In the genomic region with DNA sequence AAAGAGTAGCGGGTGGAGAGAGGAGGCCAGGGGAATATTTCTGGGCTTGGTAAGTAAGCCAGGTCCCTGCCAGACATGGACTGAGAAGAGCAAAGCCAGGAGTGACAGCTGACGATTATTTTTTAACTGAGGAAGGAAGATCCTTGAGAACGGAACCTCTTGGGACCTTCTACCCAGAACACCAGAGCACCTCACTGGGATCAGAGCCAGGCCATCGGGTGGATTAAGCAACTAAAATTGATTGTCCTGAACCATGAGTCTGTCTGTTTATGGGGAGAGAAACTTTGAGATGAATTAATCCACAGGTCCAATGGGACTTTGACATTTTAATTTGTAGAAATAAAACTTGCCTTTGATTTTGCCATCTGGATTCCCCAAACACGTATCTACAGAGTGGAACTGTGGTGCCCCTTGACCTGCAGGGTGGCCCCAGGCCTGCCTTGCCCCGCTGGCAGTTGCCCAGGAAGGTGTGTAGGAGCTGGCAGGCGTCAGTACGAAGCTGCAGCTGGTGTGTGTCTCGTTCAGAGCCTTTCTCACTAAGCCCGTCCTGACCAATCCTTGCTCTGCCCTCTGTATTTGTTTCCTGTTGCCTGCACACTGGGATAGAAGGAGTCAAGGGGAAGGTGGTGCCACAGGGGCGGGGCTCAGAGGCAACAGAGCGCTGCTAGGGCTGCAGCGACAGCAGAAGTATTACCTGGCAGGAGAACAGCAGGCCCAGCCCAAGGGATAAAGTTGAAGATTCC, we compare ENCODE assay signal across 11 cellular contexts. TPM values are rescaled to one million over a fixed set of nuclear protein-coding genes. Genes with fewer than 3 reads are reported as not detected.
A peak's percentile ranks its signal among the peaks of the same experiment; 100 is the strongest.
DNase-seq lines count a peak whose midpoint lies in the region; ATAC-seq lines count a peak whose summit lies in the region.
"Had no signal": no experiment of that assay in that cellular context is flagged by ENCODE, and none has a peak within 500 bp of the region (broad histone marks: within the 10 kb centered on the region; RNA-seq: fewer than 3 reads in every experiment).

No MANE protein-coding gene starts in this region.

- peak; percentile 99 for DNase-seq in DMS153 (lab: John Stamatoyannopoulos, UW)
- peak; percentile 99 for DNase-seq in NCI-H2107 treated with DMSO at 0.1 percent for 48 hours (lab: John Stamatoyannopoulos, UW; ENCODE audit: unreplicated experiment)
- DNase-seq in cerebellar cortex (ENCODE audit: low spot score), result peak; percentile 31
- DNase-seq in mesenteric fat pad (ENCODE audit: low spot score), result peak; percentile 43
- no peak for DNase-seq in activated T-cell treated with anti-CD3 and anti-CD28 coated beads, Interleukin-2, amount 50 U/mL, for 72 hours
- DNase-seq in SIG-M5 (lab: John Stamatoyannopoulos, UW), result no peak
- DNase-seq in H4 (ENCODE audit: low spot score), result no peak
- DNase-seq: activated CD4-positive, alpha-beta memory T cell treated with anti-CD3 and anti-CD28 coated beads, Interleukin-2, amount 10 ng/mL, durations not matched to agents 7 days and 5 days; Kasumi-1; spleen had no signal

- no peak overlapping the region for H3K4me3 Mint-ChIP-seq in activated T-cell treated with anti-CD3 and anti-CD28 coated beads, Interleukin-2, amount 50 U/mL, for 72 hours
- H3K4me3 Mint-ChIP-seq: activated CD4-positive, alpha-beta memory T cell treated with anti-CD3 and anti-CD28 coated beads, Interleukin-2, amount 10 ng/mL, durations not matched to agents 7 days and 5 days had no signal

- ATAC-seq in activated T-cell treated with anti-CD3 and anti-CD28 coated beads, Interleukin-2, amount 50 U/mL, for 72 hours (replicated peaks in 1 of 2), result no peak
- no peak for ATAC-seq in HG03097 (IDR thresholded peaks at IDR 0.05; ENCODE audit: low FRiP score, unreplicated experiment)

- peaks cover 7% of the 10 kb centered on the region for H3K4me1 Mint-ChIP-seq in activated T-cell treated with anti-CD3 and anti-CD28 coated beads, Interleukin-2, amount 50 U/mL, for 72 hours (ENCODE audit: low read depth)

- no peaks in the 10 kb centered on the region for H3K36me3 Mint-ChIP-seq in activated T-cell treated with anti-CD3 and anti-CD28 coated beads, Interleukin-2, amount 50 U/mL, for 72 hours (ENCODE audit: insufficient read depth in 2 of 2)

- no peaks in the 10 kb centered on the region for H3K9me3 Mint-ChIP-seq in activated T-cell treated with anti-CD3 and anti-CD28 coated beads, Interleukin-2, amount 50 U/mL, for 72 hours
- H3K9me3 Mint-ChIP-seq: activated CD4-positive, alpha-beta memory T cell treated with anti-CD3 and anti-CD28 coated beads, Interleukin-2, amount 10 ng/mL, durations not matched to agents 7 days and 5 days had no signal

- no peak overlapping the region for H3K27ac Mint-ChIP-seq in activated T-cell treated with anti-CD3 and anti-CD28 coated beads, Interleukin-2, amount 50 U/mL, for 72 hours
- H3K27ac Mint-ChIP-seq: activated CD4-positive, alpha-beta memory T cell treated with anti-CD3 and anti-CD28 coated beads, Interleukin-2, amount 10 ng/mL, durations not matched to agents 7 days and 5 days had no signal

- H3K27me3 Mint-ChIP-seq in activated T-cell treated with anti-CD3 and anti-CD28 coated beads, Interleukin-2, amount 50 U/mL, for 72 hours (ENCODE audit: low read depth), result peaks cover 11% of the 10 kb centered on the region

RNA-seq across cellular contexts. Expression of a gene that starts 5.0 kb away (rescaled TPM):
- not detected for total RNA-seq in mesenteric fat pad
- not detected for total RNA-seq in activated T-cell treated with anti-CD3 and anti-CD28 coated beads, Interleukin-2, amount 50 U/mL, for 72 hours
- 0.14 TPM in 1 of 2 replicates, not detected in the other for total RNA-seq in H4 (2014; rRNA removed; shearing (Covaris generic))
- total RNA-seq: activated CD4-positive, alpha-beta memory T cell treated with anti-CD3 and anti-CD28 coated beads, Interleukin-2, amount 10 ng/mL, durations not matched to agents 7 days and 5 days had no signal

RNA-seq across cellular contexts. Expression of a gene that starts 32.5 kb away (rescaled TPM):
- 0.64 TPM for total RNA-seq in mesenteric fat pad
- 1 to 10 TPM; 2.0 to 2.8 TPM for total RNA-seq in activated T-cell treated with anti-CD3 and anti-CD28 coated beads, Interleukin-2, amount 50 U/mL, for 72 hours
- total RNA-seq in H4 (2014; rRNA removed; shearing (Covaris generic)), result 0.21 and 0.62 TPM in 2 replicates

RNA-seq across cellular contexts. Expression of a gene that starts 40.8 kb away (rescaled TPM):
- total RNA-seq in mesenteric fat pad, result 11.3 TPM
- under 1 TPM; 0.31 to 0.53 TPM for total RNA-seq in activated T-cell treated with anti-CD3 and anti-CD28 coated beads, Interleukin-2, amount 50 U/mL, for 72 hours
- total RNA-seq in H4 (2014; rRNA removed; shearing (Covaris generic)), result 0.17 TPM in 1 of 2 replicates, not detected in the other

RNA-seq across cellular contexts. Expression of a gene that starts 57.8 kb away (rescaled TPM):
- 314 TPM for total RNA-seq in mesenteric fat pad
- 100 to 1,000 TPM; 378 to 431 TPM for total RNA-seq in activated T-cell treated with anti-CD3 and anti-CD28 coated beads, Interleukin-2, amount 50 U/mL, for 72 hours
- 444 and 497 TPM in 2 replicates for total RNA-seq in H4 (2014; rRNA removed; shearing (Covaris generic))

Comparison
In these comparisons a context has a peak if more than half of its experiments do, and no peak if none do; other contexts are left out.
1. DNase-seq: peak in DMS153 (single experiment), NCI-H2107 treated with DMSO at 0.1 percent for 48 hours (single experiment), cerebellar cortex (single experiment) and mesenteric fat pad (single experiment); none in activated T-cell treated with anti-CD3 and anti-CD28 coated beads, Interleukin-2, amount 50 U/mL, for 72 hours (0 of 2), SIG-M5 (single experiment) and H4 (single experiment).